25 cellular contexts compared by ENCODE assay signal in genomic region chr1:203582568-203582967, GRCh38.
"Had no signal": no experiment of that assay in that cellular context is flagged by ENCODE, and none has a peak within 500 bp of the region (broad histone marks: within the 10 kb centered on the region; RNA-seq: fewer than 3 reads in every experiment).

No MANE protein-coding gene starts in this region.

- H3K27me3 ChIP-seq: ascending aorta, body of pancreas, Peyer's patch had no signal

- H3K4me3 Mint-ChIP-seq: activated CD8-positive, alpha-beta T cell treated with anti-CD3 and anti-CD28 coated beads, Interleukin-2, amount 10 ng/mL, durations not matched to agents 7 days and 5 days; T-helper 1 cell treated with Interleukin-12 subunit alpha and Interleukin-12 subunit beta and Interleukin-4 antibody, amounts not matched to agents 30 μg/mL and 1 μg/mL, for 36 hours had no signal

- ATAC-seq: activated CD4-positive, CD25-positive, alpha-beta regulatory T cell treated with anti-CD3 and anti-CD28 coated beads, Interleukin-2, amount 50 U/mL, for 24 hours; activated CD8-positive, alpha-beta T cell treated with anti-CD3 and anti-CD28 coated beads, Interleukin-2, amount 10 ng/mL, durations not matched to agents 7 days and 5 days; body of pancreas had no signal

- H3K4me1 ChIP-seq: ascending aorta, body of pancreas, Peyer's patch had no signal

- H3K9ac ChIP-seq: KMS-11 had no signal

- H3K27ac ChIP-seq: ascending aorta, body of pancreas, KMS-11, Peyer's patch, RWPE1 had no signal

- H3K4me2 ChIP-seq: KMS-11 had no signal

- H3K4me3 ChIP-seq: ascending aorta, body of pancreas, Peyer's patch had no signal

- DNase-seq: activated CD4-positive, alpha-beta T cell treated with anti-CD3 and anti-CD28 coated beads for 4 hours; activated CD8-positive, alpha-beta memory T cell treated with anti-CD3 and anti-CD28 coated beads, Interleukin-2, amount 50 U/mL, for 48 hours; activated CD8-positive, alpha-beta T cell treated with anti-CD3 and anti-CD28 coated beads, Interleukin-2, amount 10 ng/mL, durations not matched to agents 7 days and 5 days; activated naive CD4-positive, alpha-beta T cell treated with anti-CD3 and anti-CD28 coated beads, Interleukin-2, amount 50 U/mL, for 16 hours; activated T-cell treated with anti-CD3 and anti-CD28 coated beads, Interleukin-2, amount 50 U/mL, for 1 hour; amniotic stem cell; body of pancreas; central memory CD4-positive, alpha-beta T cell; NCI-H1092; NCI-H1417; NCI-H1930; NCI-H2171; NCI-H226; NCI-H510A; NCI-H526 treated with DMSO at 0.1 percent for 48 hours; NCI-H82; NK-92 treated with Interleukin-12 subunit alpha and Interleukin-12 subunit beta, amount 100 ng/mL, for 24 hours; OCI-M1; Peyer's patch; SHP77 had no signal

- H3K9me3 Mint-ChIP-seq: T-helper 1 cell treated with Interleukin-12 subunit alpha and Interleukin-12 subunit beta and Interleukin-4 antibody, amounts not matched to agents 30 μg/mL and 1 μg/mL, for 36 hours had no signal

- H3K9me3 ChIP-seq: ascending aorta, body of pancreas, Peyer's patch had no signal

- H3K27ac Mint-ChIP-seq: activated CD8-positive, alpha-beta T cell treated with anti-CD3 and anti-CD28 coated beads, Interleukin-2, amount 10 ng/mL, durations not matched to agents 7 days and 5 days; T-helper 1 cell treated with Interleukin-12 subunit alpha and Interleukin-12 subunit beta and Interleukin-4 antibody, amounts not matched to agents 30 μg/mL and 1 μg/mL, for 36 hours had no signal

- H3K36me3 ChIP-seq: ascending aorta, Peyer's patch had no signal
